Comparison of ENCODE assay signal across 30 cellular contexts in the genomic region with DNA sequence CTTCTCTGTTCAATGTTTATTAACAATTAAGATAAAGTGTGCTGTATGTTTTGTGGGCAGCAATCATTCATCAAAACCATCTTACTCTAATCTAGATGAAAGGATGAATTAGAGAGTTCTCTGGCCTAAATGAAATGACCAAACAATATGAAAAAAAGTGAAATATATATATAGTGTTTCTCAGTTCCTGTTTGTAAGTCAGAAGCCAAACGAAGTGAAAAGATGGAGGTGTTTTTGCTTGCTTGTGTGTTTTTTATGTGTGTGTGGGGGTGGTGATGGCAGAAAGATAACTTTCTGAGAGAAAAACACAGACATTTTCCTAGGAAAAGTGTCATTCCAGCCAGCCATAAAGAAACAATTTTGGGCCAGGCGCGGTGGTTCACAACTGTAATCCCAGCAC.
"Had no signal": no experiment of that assay in that cellular context is flagged by ENCODE, and none has a peak within 500 bp of the region (broad histone marks: within the 10 kb centered on the region; RNA-seq: fewer than 3 reads in every experiment).

No MANE protein-coding gene starts in this region.

- ATAC-seq: esophagus mucosa; left colon; right lobe of liver; stimulated activated memory B cell treated with anti-CD40 and anti-IgM and Interleukin-4, amounts not matched to agents 10 μg/mL and 1 μg/mL and 100 μg/mL, for 72 hours; upper lobe of right lung had no signal

- H3K4me1 ChIP-seq: right lobe of liver, stomach, thyroid gland, upper lobe of right lung had no signal

- H3K36me3 ChIP-seq: neutrophil, right lobe of liver, stomach, thyroid gland, upper lobe of right lung had no signal

- FAIRE-seq: bronchial epithelial cell, kidney, TTC549 had no signal

- H3K27ac ChIP-seq: neutrophil, right lobe of liver, skin epidermis, stomach, thyroid gland, upper lobe of right lung, VCaP had no signal

- H3K4me3 ChIP-seq: right lobe of liver, skin epidermis, stomach, thyroid gland, upper lobe of right lung had no signal

- H3K9me3 ChIP-seq: neutrophil, right lobe of liver, thyroid gland, upper lobe of right lung had no signal

- DNase-seq: activated CD4-positive, alpha-beta T cell treated with anti-CD3 and anti-CD28 coated beads for 48 hours; activated CD4-positive, alpha-beta T cell treated with anti-CD3 and anti-CD28 coated beads, Interleukin-2, amount 50 U/mL, for 48 hours; activated CD8-positive, alpha-beta memory T cell treated with anti-CD3 and anti-CD28 coated beads for 24 hours; activated effector memory CD4-positive, alpha-beta T cell treated with Interleukin-2 at 50 U/mL for 16 hours; activated naive CD4-positive, alpha-beta T cell treated with Interleukin-2 at 50 U/mL for 16 hours; anterior cingulate cortex; endodermal cell; foreskin fibroblast; head of caudate nucleus; hippocampal formation; immature natural killer cell; kidney; left colon; mammary epithelial cell; naive B cell; nephron progenitor cell; right lobe of liver; stimulated activated CD4-positive, alpha-beta T cell treated with anti-CD3 and anti-CD28 coated beads, Interleukin-1b, Interleukin-23, amount 100 ng/mL, for 48 hours; stimulated activated CD4-positive, alpha-beta T cell treated with anti-CD3 and anti-CD28 coated beads, Interleukin-4, amount 100 ng/mL, for 4 hours; stimulated activated CD8-positive, alpha-beta memory T cell treated with anti-CD3 and anti-CD28 coated beads, Interleukin-4, amount 100 ng/mL, for 48 hours; stomach; thyroid gland; upper lobe of right lung had no signal

- H3K27me3 ChIP-seq: neutrophil, right lobe of liver, stomach, thyroid gland, upper lobe of right lung had no signal
